Comparison of ENCODE assay signal across 29 cellular contexts in the genomic region with DNA sequence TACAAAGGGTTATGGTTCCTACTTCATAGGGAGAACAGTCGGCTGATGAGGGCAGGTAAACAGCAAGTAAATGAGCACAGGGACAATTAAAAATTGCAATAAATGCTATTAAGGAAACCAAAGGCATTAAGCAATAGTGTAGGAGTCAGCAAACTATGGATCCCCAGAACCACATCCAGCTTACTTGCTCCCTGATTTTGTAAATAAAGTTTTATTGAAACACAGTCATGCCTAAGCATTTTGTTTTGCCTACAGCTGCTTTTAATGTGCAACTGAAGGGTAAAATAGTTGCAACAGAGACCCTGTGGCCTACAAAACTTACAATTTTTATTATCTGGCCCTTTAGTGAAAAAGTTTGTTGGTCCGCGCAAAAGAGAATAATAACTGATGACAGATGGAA.
"Had no signal": no experiment of that assay in that cellular context is flagged by ENCODE, and none has a peak within 500 bp of the region (broad histone marks: within the 10 kb centered on the region; RNA-seq: fewer than 3 reads in every experiment).

No MANE protein-coding gene starts in this region.

- H3K4me3 Mint-ChIP-seq: dendritic cell treated with granulocyte-macrophage colony-stimulating factor and Interleukin-4, amounts not matched to agents 40 ng/mL and 50 ng/mL, for 4 days; effector memory CD8-positive, alpha-beta T cell; endodermal cell had no signal

- DNase-seq: colonic mucosa; cortex of kidney; dermis blood vessel endothelial cell; dorsolateral prefrontal cortex; effector CD4-positive, alpha-beta T cell; effector CD8-positive, alpha-beta T cell; effector memory CD4-positive, alpha-beta T cell; effector memory CD8-positive, alpha-beta T cell; endodermal cell; erythroblast; esophagus squamous epithelium; foreskin fibroblast; foreskin keratinocyte; foreskin melanocyte; gastrocnemius medialis; glutamatergic neuron; head of caudate nucleus; heart left ventricle; heart right ventricle had no signal

- FAIRE-seq: colon, endometrium, endothelial cell of umbilical vein, frontal cortex had no signal

- ATAC-seq: effector memory CD8-positive, alpha-beta T cell; esophagus mucosa; foreskin keratinocyte; gastrocnemius medialis; gastroesophageal sphincter; heart left ventricle; heart right ventricle had no signal

- H3K4me1 Mint-ChIP-seq: endodermal cell had no signal

- H3K36me3 ChIP-seq: colonic mucosa, esophagus muscularis mucosa, esophagus squamous epithelium, gastrocnemius medialis, gastroesophageal sphincter, heart left ventricle, heart right ventricle had no signal

- H3K27ac Mint-ChIP-seq: dendritic cell treated with granulocyte-macrophage colony-stimulating factor and Interleukin-4, amounts not matched to agents 40 ng/mL and 50 ng/mL, for 4 days; effector memory CD8-positive, alpha-beta T cell; endodermal cell had no signal

- H3K9me3 ChIP-seq: colonic mucosa, esophagus squamous epithelium, gastrocnemius medialis had no signal

- H3K27me3 ChIP-seq: colonic mucosa, esophagus muscularis mucosa, esophagus squamous epithelium, gastrocnemius medialis, gastroesophageal sphincter, heart left ventricle, heart right ventricle had no signal

- H3K9me3 Mint-ChIP-seq: endodermal cell had no signal

- H3K27ac ChIP-seq: colonic mucosa, coronary artery, dorsolateral prefrontal cortex, epithelial cell of prostate, esophagus muscularis mucosa, esophagus squamous epithelium, foreskin keratinocyte, gastrocnemius medialis, gastroesophageal sphincter, heart left ventricle, heart right ventricle had no signal

- H3K4me3 ChIP-seq: colonic mucosa, coronary artery, dorsolateral prefrontal cortex, esophagus muscularis mucosa, esophagus squamous epithelium, gastrocnemius medialis, gastroesophageal sphincter, heart left ventricle, heart right ventricle had no signal

- H3K27me3 Mint-ChIP-seq: dendritic cell treated with granulocyte-macrophage colony-stimulating factor and Interleukin-4, amounts not matched to agents 40 ng/mL and 50 ng/mL, for 4 days had no signal

- H3K4me1 ChIP-seq: colonic mucosa, esophagus muscularis mucosa, esophagus squamous epithelium, foreskin keratinocyte, gastrocnemius medialis, gastroesophageal sphincter, heart left ventricle, heart right ventricle had no signal
